8 cellular contexts compared by ENCODE assay signal in the genomic region with DNA sequence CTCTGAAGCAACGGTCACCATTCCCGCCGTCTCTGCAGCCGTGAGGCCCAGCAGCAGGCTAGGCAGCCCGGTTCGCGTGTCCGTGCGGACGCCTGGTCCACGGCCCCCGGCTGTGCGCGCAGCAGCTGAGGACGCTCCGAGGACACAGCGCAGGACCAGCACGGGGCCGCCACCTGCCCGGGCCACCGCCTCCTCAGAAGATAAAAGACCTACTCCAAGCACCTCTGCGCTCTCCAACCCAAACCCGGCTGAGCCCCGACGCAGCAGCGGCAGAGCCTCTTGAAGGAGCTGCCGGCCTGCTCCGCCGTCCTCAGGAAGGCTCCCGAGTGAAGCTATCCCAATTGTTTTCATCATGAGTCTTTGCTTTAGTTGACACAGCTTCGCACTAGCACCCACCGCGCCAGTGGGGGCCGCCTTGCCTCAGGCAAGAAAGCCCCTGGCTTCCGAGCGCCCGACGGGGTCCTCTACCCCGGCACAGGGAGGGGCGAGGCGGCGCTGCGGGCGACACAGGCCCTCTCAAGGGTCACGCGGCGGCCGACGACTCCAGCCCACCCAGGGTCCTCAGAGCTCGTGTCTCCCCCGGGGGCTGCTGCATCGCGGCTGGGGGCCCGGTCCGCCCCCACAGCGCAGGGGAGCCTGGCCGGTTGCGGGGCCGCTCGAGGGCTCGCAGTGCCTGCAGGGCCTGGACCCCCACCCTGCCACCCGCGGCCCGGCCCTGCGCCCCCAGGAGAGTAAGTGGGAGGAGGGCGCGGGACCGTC. TPM values are rescaled to one million over a fixed set of nuclear protein-coding genes. Genes with fewer than 3 reads are reported as not detected.
A peak's percentile ranks its signal among the peaks of the same experiment; 100 is the strongest.
DNase-seq lines count a peak whose midpoint lies in the region; ATAC-seq and TF ChIP-seq lines count a peak whose summit lies in the region.

No MANE protein-coding gene starts in this region.

- H4K20me1 ChIP-seq in OCI-LY3 (ENCODE audit: insufficient read depth, low read length), result peaks cover 16% of the 10 kb centered on the region; the same call in 1 of the 2 replicates

- peaks cover 27% of the 10 kb centered on the region for H3K79me2 ChIP-seq in OCI-LY3 (ENCODE audit: low read length)

- H3K27ac ChIP-seq in OCI-LY3 (ENCODE audit: low read length), result no peak overlapping the region

- no peaks in the 10 kb centered on the region for H3K9me3 ChIP-seq in OCI-LY3 (ENCODE audit: insufficient read depth, low read length)
- no peaks in the 10 kb centered on the region for H3K9me3 ChIP-seq in mucosa of descending colon

- peaks cover 62% of the 10 kb centered on the region for H3K4me1 ChIP-seq in OCI-LY3 (ENCODE audit: low read length)
- H3K4me1 ChIP-seq in mucosa of descending colon (ENCODE audit: low read depth), result peaks cover 18% of the 10 kb centered on the region

- intact Hi-C loops in mucosa of descending colon (cut with DNase I, micrococcal nuclease), result no loop called here

- H2AFZ ChIP-seq in OCI-LY3 (ENCODE audit: low read depth, low read length), result no peak overlapping the region

- DNase-seq in EH (ENCODE audit: low read depth) (peak; percentile 46), HCEC 1CT (peak; percentile 10), mucosa of descending colon (peak in 2 of 3 donors; percentile 54 to 70), epidermal melanocyte (ENCODE audit: insufficient read length, low spot score) (no peak), mesenteric fat pad (ENCODE audit: low spot score) (no peak), COR-L47 (lab: John Stamatoyannopoulos, UW) (no peak)
- peak; percentile 10 for DNase-seq in effector CD8-positive, alpha-beta T cell (lab: John Stamatoyannopoulos, UW)

- H3K4me2 ChIP-seq in OCI-LY3 (ENCODE audit: low read length), result peak overlapping the region; percentile 74

- peak overlapping the region; percentile 73 for H3K9ac ChIP-seq in OCI-LY3 (ENCODE audit: low read length)

- no peaks in the 10 kb centered on the region for H3K27me3 ChIP-seq in OCI-LY3 (ENCODE audit: low read depth, low read length)

- H3K4me3 ChIP-seq in OCI-LY3 (ENCODE audit: low read length) (peak overlapping the region; percentile 77), mucosa of descending colon (peak overlapping the region; percentile 54)

- ATAC-seq in mucosa of descending colon, result no peak

- TF ChIP-seq CTCF in OCI-LY3 (IDR thresholded peaks at IDR 0.05; ENCODE audit: low read depth, low read length) (no peak), mucosa of descending colon (IDR thresholded peaks at IDR 0.05) (no peak)

- H3K36me3 ChIP-seq in OCI-LY3 (replicated peaks; ENCODE audit: low read depth, low read length) (peaks cover 10% of the 10 kb centered on the region), mucosa of descending colon (ENCODE audit: low read depth) (no peaks in the 10 kb centered on the region)

RNA-seq across cellular contexts. Expression of a gene that starts 16.9 kb away (rescaled TPM):
- total RNA-seq in mucosa of descending colon, result 10 to 100 TPM in 1 of 3 donors, 1 to 10 TPM in 2; 3.5 to 13.0 (median 5.7) TPM
- 54.1 TPM for total RNA-seq in mesenteric fat pad

RNA-seq across cellular contexts. Expression of a gene that starts 44.5 kb away (rescaled TPM):
- total RNA-seq in mucosa of descending colon (1 to 10 TPM in 2 of 3 donors, under 1 TPM in 1; 0.47 to 2.3 (median 2.1) TPM), mesenteric fat pad (not detected)

RNA-seq across cellular contexts. Expression of a gene that starts 52.1 kb away (rescaled TPM):
- total RNA-seq in mucosa of descending colon, result 10 to 100 TPM; 14.9 to 20.9 (median 15.8) TPM
- 6.3 TPM for total RNA-seq in mesenteric fat pad

Comparison
In these comparisons a context has a peak if more than half of its experiments do, and no peak if none do; other contexts are left out.
1. DNase-seq: peak in EH (single experiment), HCEC 1CT (single experiment), effector CD8-positive, alpha-beta T cell (single experiment) and mucosa of descending colon (2 of 3); none in epidermal melanocyte (single experiment), mesenteric fat pad (single experiment) and COR-L47 (single experiment).